ENCODE assay signal across 2 cellular contexts in the genomic region with DNA sequence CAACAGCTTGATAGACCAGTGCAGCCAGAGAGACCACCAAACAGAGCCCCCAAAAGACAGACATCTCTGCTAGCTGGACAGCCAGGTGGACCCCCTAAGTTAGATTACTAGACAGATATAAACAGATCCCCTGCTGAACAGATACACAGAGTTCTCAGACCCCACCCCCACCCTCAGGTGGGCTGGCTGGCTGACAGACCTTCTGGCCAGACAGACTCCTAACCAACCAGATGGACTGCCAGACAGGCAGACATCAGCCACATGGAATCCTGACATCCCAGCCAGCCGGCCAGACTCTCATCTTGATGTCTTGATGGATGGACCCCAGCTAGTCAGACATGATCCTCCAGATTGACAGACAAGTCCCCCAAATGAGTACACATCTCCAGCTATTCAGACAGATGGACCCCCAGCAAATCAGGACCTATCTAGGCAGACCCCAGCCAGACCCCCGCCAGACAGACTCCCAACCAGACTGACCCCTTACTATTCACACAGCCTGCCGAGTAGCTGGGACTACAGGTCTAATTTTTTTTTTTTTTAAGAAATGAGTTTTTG.
TF ChIP-seq lines count a peak whose summit lies in the region.

No MANE protein-coding gene starts in this region.

TF ChIP-seq in SK-N-SH, 30 proteins besides CTCF, POLR2A, EP300 and RAD21 (continued from another document):
- TF ChIP-seq GATA2 (CRISPR knock-in tag; IDR thresholded peaks at IDR 0.05) (no peak), SIN3A (IDR thresholded peaks at IDR 0.05; ENCODE audit: borderline replicate concordance, low read depth, low read length) (no peak), YY1 (IDR thresholded peaks at IDR 0.05; ENCODE audit: low read depth) (no peak), FOSL2 (IDR thresholded peaks at IDR 0.05; ENCODE audit: borderline replicate concordance, low read depth) (no peak), GABPA (IDR thresholded peaks at IDR 0.05; ENCODE audit: low read depth) (no peak)
TF ChIP-seq in SK-N-SH: peak in this region for 0.

TF ChIP-seq in SK-N-SH treated with all-trans-retinoic acid at 6 μM for 48 hours, 23 proteins besides CTCF, POLR2A, EP300 and RAD21 (continued from another document):
- no peak for TF ChIP-seq PATZ1 (CRISPR knock-in tag; IDR thresholded peaks at IDR 0.05; ENCODE audit: borderline replicate concordance)
- TF ChIP-seq ZC3H10 (CRISPR knock-in tag; IDR thresholded peaks at IDR 0.05), result no peak
- no peak for TF ChIP-seq ZNF8 (CRISPR knock-in tag; IDR thresholded peaks at IDR 0.05)
- no peak for TF ChIP-seq ZNF565 (CRISPR knock-in tag; conservative IDR thresholded peaks at IDR 0.05; ENCODE audit: low read depth)
- no peak for TF ChIP-seq ZFP3 (CRISPR knock-in tag; IDR thresholded peaks at IDR 0.05)
- TF ChIP-seq PPARA (CRISPR knock-in tag; IDR thresholded peaks at IDR 0.05; ENCODE audit: borderline replicate concordance), result no peak
- no peak for TF ChIP-seq BACH2 (CRISPR knock-in tag; IDR thresholded peaks at IDR 0.05; ENCODE audit: borderline replicate concordance)
- TF ChIP-seq ISL1 (CRISPR knock-in tag; IDR thresholded peaks at IDR 0.05), result no peak
- TF ChIP-seq, protein P1, sequence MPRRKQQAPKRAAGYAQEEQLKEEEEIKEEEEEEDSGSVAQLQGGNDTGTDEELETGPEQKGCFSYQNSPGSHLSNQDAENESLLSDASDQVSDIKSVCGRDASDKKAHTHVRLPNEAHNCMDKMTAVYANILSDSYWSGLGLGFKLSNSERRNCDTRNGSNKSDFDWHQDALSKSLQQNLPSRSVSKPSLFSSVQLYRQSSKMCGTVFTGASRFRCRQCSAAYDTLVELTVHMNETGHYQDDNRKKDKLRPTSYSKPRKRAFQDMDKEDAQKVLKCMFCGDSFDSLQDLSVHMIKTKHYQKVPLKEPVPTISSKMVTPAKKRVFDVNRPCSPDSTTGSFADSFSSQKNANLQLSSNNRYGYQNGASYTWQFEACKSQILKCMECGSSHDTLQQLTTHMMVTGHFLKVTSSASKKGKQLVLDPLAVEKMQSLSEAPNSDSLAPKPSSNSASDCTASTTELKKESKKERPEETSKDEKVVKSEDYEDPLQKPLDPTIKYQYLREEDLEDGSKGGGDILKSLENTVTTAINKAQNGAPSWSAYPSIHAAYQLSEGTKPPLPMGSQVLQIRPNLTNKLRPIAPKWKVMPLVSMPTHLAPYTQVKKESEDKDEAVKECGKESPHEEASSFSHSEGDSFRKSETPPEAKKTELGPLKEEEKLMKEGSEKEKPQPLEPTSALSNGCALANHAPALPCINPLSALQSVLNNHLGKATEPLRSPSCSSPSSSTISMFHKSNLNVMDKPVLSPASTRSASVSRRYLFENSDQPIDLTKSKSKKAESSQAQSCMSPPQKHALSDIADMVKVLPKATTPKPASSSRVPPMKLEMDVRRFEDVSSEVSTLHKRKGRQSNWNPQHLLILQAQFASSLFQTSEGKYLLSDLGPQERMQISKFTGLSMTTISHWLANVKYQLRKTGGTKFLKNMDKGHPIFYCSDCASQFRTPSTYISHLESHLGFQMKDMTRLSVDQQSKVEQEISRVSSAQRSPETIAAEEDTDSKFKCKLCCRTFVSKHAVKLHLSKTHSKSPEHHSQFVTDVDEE (CRISPR knock-in tag; IDR thresholded peaks at IDR 0.05), result no peak
- TF ChIP-seq CREB5 (CRISPR knock-in tag; IDR thresholded peaks at IDR 0.05; ENCODE audit: low read depth), result no peak
- no peak for TF ChIP-seq POU6F1 (CRISPR knock-in tag; IDR thresholded peaks at IDR 0.05; ENCODE audit: borderline replicate concordance, low read depth)
- TF ChIP-seq RARB (CRISPR knock-in tag; IDR thresholded peaks at IDR 0.05), result no peak
- no peak for TF ChIP-seq ESRRG (CRISPR knock-in tag; IDR thresholded peaks at IDR 0.05)
- no peak for TF ChIP-seq ARNTL (CRISPR knock-in tag; IDR thresholded peaks at IDR 0.05; ENCODE audit: borderline replicate concordance, low read depth)
- TF ChIP-seq ZNF70 (CRISPR knock-in tag; IDR thresholded peaks at IDR 0.05), result no peak
- no peak for TF ChIP-seq CSDC2 (CRISPR knock-in tag; IDR thresholded peaks at IDR 0.05)
TF ChIP-seq in SK-N-SH treated with all-trans-retinoic acid at 6 μM for 48 hours: peak in this region for 0.
